In genomic region chr3:27484002-27484844, GRCh38 we compare ENCODE assay signal across 8 cellular contexts. TPM values are rescaled to one million over a fixed set of nuclear protein-coding genes. Genes with fewer than 3 reads are reported as not detected.
A peak's percentile ranks its signal among the peaks of the same experiment; 100 is the strongest.
DNase-seq lines count a peak whose midpoint lies in the region; ATAC-seq and TF ChIP-seq lines count a peak whose summit lies in the region.

Gene SLC4A7, minus strand, starts transcription at chr3:27484384. Its CDS starts 258 bp downstream, at chr3:27484126.

- ATAC-seq in GM19324 (IDR thresholded peaks at IDR 0.05; ENCODE audit: low FRiP score, unreplicated experiment) (peak; percentile 96), HG03469 (IDR thresholded peaks at IDR 0.05; ENCODE audit: unreplicated experiment) (peak; percentile 88), left lobe of liver (peak; percentile 97)

- DNase-seq in BJ (ENCODE audit: low read depth) (peak; percentile 71), NCI-H526 treated with DMSO at 0.1 percent for 48 hours (lab: John Stamatoyannopoulos, UW) (peak; percentile 83), cortex of kidney (lab: John Stamatoyannopoulos, UW) (peak; percentile 88), left lobe of liver (ENCODE audit: low spot score) (peak; percentile 99)
- DNase-seq in activated CD4-positive, alpha-beta T cell treated with anti-CD3 and anti-CD28 coated beads, Interleukin-2, amount 10 ng/mL, durations not matched to agents 7 days and 5 days, result peak; percentile 97
- DNase-seq in stimulated activated CD4-positive, alpha-beta T cell treated with anti-CD3 and anti-CD28 coated beads, Interleukin-2, amount 100 ng/mL, for 4 hours (ENCODE audit: low read depth), result peak; percentile 98

- peaks cover 38% of the 10 kb centered on the region for H3K4me1 Mint-ChIP-seq in activated CD4-positive, alpha-beta T cell treated with anti-CD3 and anti-CD28 coated beads, Interleukin-2, amount 10 ng/mL, durations not matched to agents 7 days and 5 days

- no peak for TF ChIP-seq CTCF in BJ (IDR thresholded peaks at IDR 0.05; ENCODE audit: insufficient read depth, low read depth, low read length)

- H3K27me3 Mint-ChIP-seq in activated CD4-positive, alpha-beta T cell treated with anti-CD3 and anti-CD28 coated beads, Interleukin-2, amount 10 ng/mL, durations not matched to agents 7 days and 5 days, result no peaks in the 10 kb centered on the region

- no peaks in the 10 kb centered on the region for H3K9me3 Mint-ChIP-seq in activated CD4-positive, alpha-beta T cell treated with anti-CD3 and anti-CD28 coated beads, Interleukin-2, amount 10 ng/mL, durations not matched to agents 7 days and 5 days

- no peaks in the 10 kb centered on the region for H3K36me3 ChIP-seq in BJ (ENCODE audit: control insufficient read depth, insufficient read depth, low read length)

- CTCF ChIA-PET in BJ (lab: Yijun Ruan, JAX), result interaction anchor here (0.8 kb wide), 1 partner anchor 38 kb away, joined by 3 read pairs; no protein-coding TSS in a partner anchor
- CTCF ChIA-PET in activated CD4-positive, alpha-beta T cell treated with anti-CD3 and anti-CD28 coated beads, Interleukin-2, amount 10 ng/mL, durations not matched to agents 7 days and 5 days (lab: Charles Lee), result interaction anchor here (1.0 kb wide), 1 partner anchor 196 kb away, joined by 4 read pairs; no protein-coding TSS in a partner anchor

- POLR2A ChIA-PET in BJ (lab: Charles Lee), result interaction anchor here (0.6 to 1.0 kb wide), 4 partner anchors 19 to 197 kb away, joined by 3 to 9 read pairs (median 3); no protein-coding TSS in a partner anchor
- POLR2A ChIA-PET in activated CD4-positive, alpha-beta T cell treated with anti-CD3 and anti-CD28 coated beads, Interleukin-2, amount 10 ng/mL, durations not matched to agents 7 days and 5 days (lab: Charles Lee), result interaction anchor here (0.6 to 1.0 kb wide), 3 partner anchors 11 to 107 kb away, joined by 3 to 5 read pairs (median 4); no protein-coding TSS in a partner anchor

- H3K27me3 ChIP-seq in BJ (ENCODE audit: control insufficient read depth, insufficient read depth, low read length), result no peaks in the 10 kb centered on the region

- H3K4me3 ChIP-seq in BJ (ENCODE audit: low read depth, low read length), result peak within 1 kb of the TSS; percentile 91

- peak within 1 kb of the TSS; percentile 99 for H3K4me3 Mint-ChIP-seq in activated CD4-positive, alpha-beta T cell treated with anti-CD3 and anti-CD28 coated beads, Interleukin-2, amount 10 ng/mL, durations not matched to agents 7 days and 5 days

- peaks cover 25% of the 10 kb centered on the region for H3K36me3 Mint-ChIP-seq in activated CD4-positive, alpha-beta T cell treated with anti-CD3 and anti-CD28 coated beads, Interleukin-2, amount 10 ng/mL, durations not matched to agents 7 days and 5 days (ENCODE audit: low read depth)

- H3K27ac Mint-ChIP-seq in activated CD4-positive, alpha-beta T cell treated with anti-CD3 and anti-CD28 coated beads, Interleukin-2, amount 10 ng/mL, durations not matched to agents 7 days and 5 days, result peak within 1 kb of the TSS; percentile 99

RNA-seq across cellular contexts. Expression of gene SLC4A7, which starts in this region (rescaled TPM):
- polyA plus RNA-seq in BJ (2011; rRNA removed), result 15.4 and 36.7 TPM in 2 replicates
- 35.9 and 44.3 TPM in 2 replicates for polyA minus RNA-seq in BJ (2011; rRNA and poly(A)+ RNA removed)
- total RNA-seq in activated CD4-positive, alpha-beta T cell treated with anti-CD3 and anti-CD28 coated beads, Interleukin-2, amount 10 ng/mL, durations not matched to agents 7 days and 5 days, result 10 to 100 TPM; 37.6 to 46.1 TPM
- 2.7 TPM for total RNA-seq in left lobe of liver

Comparison
In these comparisons a context has a peak if more than half of its experiments do, and no peak if none do; other contexts are left out.
1. Peak in every context shown above with its lines: DNase-seq, ATAC-seq and H3K4me3 ChIP-seq.
2. RNA of gene SLC4A7 (total RNA-seq): 37.6 to 46.1 TPM in activated CD4-positive, alpha-beta T cell treated with anti-CD3 and anti-CD28 coated beads, Interleukin-2, amount 10 ng/mL, durations not matched to agents 7 days and 5 days; 2.7 TPM in left lobe of liver (single experiment); every median in the first group is over 10 times any median in the second.